24 cellular contexts compared by ENCODE assay signal in genomic region chr3:17288839-17289399, GRCh38.
"Had no signal": no experiment of that assay in that cellular context is flagged by ENCODE, and none has a peak within 500 bp of the region (broad histone marks: within the 10 kb centered on the region; RNA-seq: fewer than 3 reads in every experiment).

No MANE protein-coding gene starts in this region.

- H2AFZ ChIP-seq: hepatocyte, neural progenitor cell had no signal

- H3K27me3 ChIP-seq: colonic mucosa, esophagus muscularis mucosa, foreskin keratinocyte, gastroesophageal sphincter, heart left ventricle, hepatocyte, neural progenitor cell, right atrium auricular region, testis, tibial artery had no signal

- H3K4me2 ChIP-seq: hepatocyte, neural progenitor cell, smooth muscle cell had no signal

- H3K9ac ChIP-seq: neural progenitor cell had no signal

- DNase-seq: colonic mucosa; effector memory CD4-positive, alpha-beta T cell; foreskin keratinocyte; left colon; left ventricle myocardium superior; nucleus accumbens; stimulated activated CD4-positive, alpha-beta T cell treated with anti-CD3 and anti-CD28 coated beads, Interleukin-2, amount 100 ng/mL, for 24 hours; stimulated activated CD4-positive, alpha-beta T cell treated with anti-CD3 and anti-CD28 coated beads, Interleukin-4, amount 100 ng/mL, for 24 hours; stimulated activated naive CD8-positive, alpha-beta T cell treated with anti-CD3 and anti-CD28 coated beads, Interleukin-15, Interleukin-2, amounts not matched to agents 100 U/mL and 50 U/mL, for 24 hours; substantia nigra; testis; tibial artery had no signal

- H3K27ac ChIP-seq: colonic mucosa, esophagus muscularis mucosa, foreskin keratinocyte, gastroesophageal sphincter, hepatocyte, neural progenitor cell, prostate gland, right atrium auricular region, testis, tibial artery had no signal

- H3K36me3 ChIP-seq: colonic mucosa, neural progenitor cell, prostate gland, right atrium auricular region had no signal

- H3K4me1 ChIP-seq: colonic mucosa, esophagus muscularis mucosa, gastroesophageal sphincter, neural progenitor cell, prostate gland, testis had no signal

- H3K9me3 ChIP-seq: colonic mucosa, esophagus muscularis mucosa, gastroesophageal sphincter, heart left ventricle, prostate gland, right atrium auricular region, testis, tibial artery had no signal

- ATAC-seq: foreskin keratinocyte; gastroesophageal sphincter; left colon; left ventricle myocardium superior; sciatic nerve; stimulated activated effector memory CD8-positive, alpha-beta T cell treated with anti-CD3 and anti-CD28 coated beads, Interleukin-12 subunit alpha, Interleukin-12 subunit beta, amount 100 ng/mL, for 72 hours; stimulated activated naive CD8-positive, alpha-beta T cell treated with anti-CD3 and anti-CD28 coated beads, Interleukin-15, Interleukin-2, amounts not matched to agents 100 U/mL and 50 U/mL, for 24 hours had no signal

- H3K4me3 ChIP-seq: colonic mucosa, esophagus muscularis mucosa, gastroesophageal sphincter, heart left ventricle, hepatocyte, lung, neural progenitor cell, prostate gland, right atrium auricular region, smooth muscle cell, testis, tibial artery had no signal

- H3K79me2 ChIP-seq: hepatocyte had no signal

- FAIRE-seq: endothelial cell of umbilical vein had no signal
